ENCODE assay signal across 8 cellular contexts in genomic region chr12:108690799-108691153, GRCh38. TPM values are rescaled to one million over a fixed set of nuclear protein-coding genes. Genes with fewer than 3 reads are reported as not detected.
DNase-seq lines count a peak whose midpoint lies in the region; ATAC-seq and TF ChIP-seq lines count a peak whose summit lies in the region.

No MANE protein-coding gene starts in this region.

- no peaks in the 10 kb centered on the region for H3K9me3 Mint-ChIP-seq in CD4-positive, alpha-beta memory T cell
- no peaks in the 10 kb centered on the region for H3K9me3 Mint-ChIP-seq in osteocyte (ENCODE audit: unreplicated experiment)

- TF ChIP-seq POLR2A in NB4 (IDR thresholded peaks at IDR 0.05; ENCODE audit: extremely low read depth, insufficient read length), result no peak

- TF ChIP-seq CTCF in NB4 (IDR thresholded peaks at IDR 0.05; ENCODE audit: low read depth, low read length), result no peak
- TF ChIP-seq CTCF in dorsolateral prefrontal cortex (IDR thresholded peaks at IDR 0.05 in 54 of 56, conservative IDR thresholded peaks at IDR 0.05 in 2 of 56; ENCODE audit: low read depth in 1 of 56, partially characterized antibody in 56 of 56), result no peak
- TF ChIP-seq CTCF in osteocyte (IDR thresholded peaks at IDR 0.05), result no peak

- H3K4me3 ChIP-seq in CD4-positive, alpha-beta memory T cell (ENCODE audit: low read length in 2 of 2), result peak overlapping the region in 1 of 2 donors; percentile 56
- H3K4me3 ChIP-seq in NB4 (ENCODE audit: low read depth, low read length), result peak overlapping the region; percentile 40
- peak overlapping the region in 52 of 59 donors; percentile 2 to 64 (median 42) for H3K4me3 ChIP-seq in dorsolateral prefrontal cortex

- H3K4me1 ChIP-seq in CD4-positive, alpha-beta memory T cell (ENCODE audit: insufficient read depth, low read length), result peaks cover 45% of the 10 kb centered on the region

- H3K27me3 ChIP-seq in CD4-positive, alpha-beta memory T cell (ENCODE audit: insufficient read depth, low read length), result no peaks in the 10 kb centered on the region
- no peaks in the 10 kb centered on the region for H3K27me3 ChIP-seq in dorsolateral prefrontal cortex

- no peak for ATAC-seq in GM19455 (IDR thresholded peaks at IDR 0.05; ENCODE audit: unreplicated experiment)
- no peak for ATAC-seq in GM18517 (IDR thresholded peaks at IDR 0.05; ENCODE audit: unreplicated experiment)

- peak overlapping the region in 7 of 8 donors; percentile 68 to 85 (median 78) for H3K4me3 Mint-ChIP-seq in CD4-positive, alpha-beta memory T cell
- peak overlapping the region; percentile 23 for H3K4me3 Mint-ChIP-seq in osteocyte (ENCODE audit: unreplicated experiment)

- no peaks in the 10 kb centered on the region for H3K36me3 ChIP-seq in CD4-positive, alpha-beta memory T cell (ENCODE audit: insufficient read depth, low read length)

- POLR2A ChIA-PET in CD4-positive, alpha-beta memory T cell (lab: Charles Lee; ENCODE audit: partially characterized antibody), result interaction anchor here (1.0 to 2.5 kb wide), 6 partner anchors 26 to 129 kb away, joined by 3 to 12 read pairs (median 4); partner anchors contain the start of genes ISCU, SART3 and SELPLG

- CTCF ChIA-PET in CD4-positive, alpha-beta memory T cell (lab: Charles Lee; ENCODE audit: partially characterized antibody), result interaction anchor here (0.7 to 5.8 kb wide), 10 partner anchors 11 to 113 kb away, joined by 3 to 35 read pairs (median 6); no protein-coding TSS in a partner anchor

- peak overlapping the region; percentile 27 for H3K27ac ChIP-seq in CD4-positive, alpha-beta memory T cell (ENCODE audit: low read depth, low read length)
- H3K27ac ChIP-seq in dorsolateral prefrontal cortex, result peak overlapping the region; percentile 84 to 99 (median 95)

- peaks cover 39 to 64% (median 53%) of the 10 kb centered on the region in 4 donors for H3K4me1 Mint-ChIP-seq in CD4-positive, alpha-beta memory T cell
- H3K4me1 Mint-ChIP-seq in osteocyte (ENCODE audit: unreplicated experiment), result peaks cover 79% of the 10 kb centered on the region

- intact Hi-C loops in CD4-positive, alpha-beta memory T cell (cut with micrococcal nuclease), result loop anchor here (1.0 to 2.0 kb wide), 2 partner anchors 26 to 42 kb away; no protein-coding TSS in a partner anchor
- intact Hi-C loops in dorsolateral prefrontal cortex (cut with DNase I), result loop anchor here (2.0 to 10.0 kb wide), 4 partner anchors 26 to 114 kb away; no protein-coding TSS in a partner anchor

- no peak for DNase-seq in CD4-positive, alpha-beta memory T cell
- DNase-seq in NB4 (ENCODE audit: low read depth) (no peak), dorsolateral prefrontal cortex (no peak), osteocyte (ENCODE audit: extremely low spot score, unreplicated experiment) (no peak), GM19238 (ENCODE audit: insufficient read length, low spot score) (no peak), NCI-H446 treated with DMSO at 0.1 percent for 48 hours (lab: John Stamatoyannopoulos, UW) (no peak)

- no peaks in the 10 kb centered on the region for H3K9me3 ChIP-seq in CD4-positive, alpha-beta memory T cell (ENCODE audit: control insufficient read depth in 1 of 2, low read length in 2 of 2)

- H3K27ac Mint-ChIP-seq in CD4-positive, alpha-beta memory T cell, result peak overlapping the region; percentile 72 to 90 (median 86)
- H3K27ac Mint-ChIP-seq in osteocyte (ENCODE audit: unreplicated experiment), result peak overlapping the region; percentile 92

- no peaks in the 10 kb centered on the region for H3K27me3 Mint-ChIP-seq in CD4-positive, alpha-beta memory T cell
- H3K27me3 Mint-ChIP-seq in osteocyte (ENCODE audit: unreplicated experiment), result no peaks in the 10 kb centered on the region

- no peaks in the 10 kb centered on the region for H3K36me3 Mint-ChIP-seq in CD4-positive, alpha-beta memory T cell
- H3K36me3 Mint-ChIP-seq in osteocyte (ENCODE audit: unreplicated experiment), result peaks cover 17% of the 10 kb centered on the region

RNA-seq across cellular contexts. Expression of gene CORO1C, which starts 40.5 kb away (rescaled TPM):
- 10 to 100 TPM; 10.3 to 11.9 TPM for total RNA-seq in CD4-positive, alpha-beta memory T cell
- 10 to 100 TPM in 1 of 2 donors, 1 to 10 TPM in 1; 8.0 to 12.6 TPM for polyA plus RNA-seq in CD4-positive, alpha-beta memory T cell
- total RNA-seq in dorsolateral prefrontal cortex, result 100 to 1,000 TPM in 112 of 120 experiments, 10 to 100 TPM in 8; 87.2 to 202 (median 122) TPM
- 234 and 248 TPM in 2 replicates for total RNA-seq in osteocyte

RNA-seq across cellular contexts. Expression of gene SELPLG, which starts 57.1 kb away (rescaled TPM):
- 100 to 1,000 TPM; 175 to 176 TPM for total RNA-seq in CD4-positive, alpha-beta memory T cell
- 100 to 1,000 TPM; 485 to 781 TPM for polyA plus RNA-seq in CD4-positive, alpha-beta memory T cell
- total RNA-seq in dorsolateral prefrontal cortex (10 to 100 TPM in 39 of 120 experiments, 1 to 10 TPM in 81; 1.8 to 27.0 (median 7.9) TPM), osteocyte (0.59 and 0.78 TPM in 2 replicates)

Comparison
In these comparisons a context has a peak if more than half of its experiments do, and no peak if none do; other contexts are left out.
1. RNA of gene CORO1C, which starts 40.5 kb away (total RNA-seq): 234 to 248 TPM in osteocyte and 87.2 to 202 TPM in dorsolateral prefrontal cortex; 10.3 to 11.9 TPM in CD4-positive, alpha-beta memory T cell; every median in the first group is over 4 times any median in the second.
2. RNA of gene SELPLG, which starts 57.1 kb away (total RNA-seq): 175 to 176 TPM in CD4-positive, alpha-beta memory T cell; 1.8 to 27.0 TPM in dorsolateral prefrontal cortex and 0.59 to 0.78 TPM in osteocyte; every median in the first group is over 4 times any median in the second.